Comparison of ENCODE assay signal across 1 cellular context in the genomic region with DNA sequence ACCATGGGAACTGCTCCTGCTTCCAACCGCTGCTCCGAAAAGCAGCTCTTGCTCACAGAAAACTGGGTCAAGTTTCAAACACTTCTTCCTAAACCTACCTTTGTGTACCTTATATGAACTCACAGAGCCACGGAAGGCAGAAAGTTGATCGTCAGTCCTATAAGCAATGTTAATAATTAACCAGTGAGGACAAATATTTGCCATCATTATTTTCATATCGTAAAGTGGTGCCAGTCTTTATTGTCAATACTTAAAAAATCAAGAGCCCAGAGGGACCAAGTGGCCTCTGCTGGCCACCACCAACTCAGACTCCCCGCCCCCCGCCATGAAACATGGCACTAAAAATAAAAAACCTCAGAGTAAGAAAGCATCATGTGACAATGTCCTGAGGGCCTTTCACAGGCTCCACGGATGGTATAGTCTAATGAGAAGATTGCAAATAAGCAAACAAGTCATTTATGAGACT.
TF ChIP-seq lines count a peak whose summit lies in the region.

No MANE protein-coding gene starts in this region.

TF ChIP-seq in HepG2, 621 proteins besides CTCF, POLR2A, EP300 and RAD21 (continued from another document and continues in another):
- TF ChIP-seq, protein P1, sequence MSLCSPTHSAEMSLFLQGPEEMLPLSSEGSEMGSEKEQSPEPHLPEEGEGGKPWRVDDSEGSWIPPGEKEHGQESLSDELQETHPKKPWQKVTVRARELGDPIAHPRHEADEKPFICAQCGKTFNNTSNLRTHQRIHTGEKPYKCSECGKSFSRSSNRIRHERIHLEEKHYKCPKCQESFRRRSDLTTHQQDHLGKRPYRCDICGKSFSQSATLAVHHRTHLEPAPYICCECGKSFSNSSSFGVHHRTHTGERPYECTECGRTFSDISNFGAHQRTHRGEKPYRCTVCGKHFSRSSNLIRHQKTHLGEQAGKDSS (CRISPR knock-in tag; IDR thresholded peaks at IDR 0.05; ENCODE audit: borderline replicate concordance, low read depth): no peak
- TF ChIP-seq TBX3 (IDR thresholded peaks at IDR 0.05; ENCODE audit: borderline replicate concordance): no peak
- TF ChIP-seq, protein P2, sequence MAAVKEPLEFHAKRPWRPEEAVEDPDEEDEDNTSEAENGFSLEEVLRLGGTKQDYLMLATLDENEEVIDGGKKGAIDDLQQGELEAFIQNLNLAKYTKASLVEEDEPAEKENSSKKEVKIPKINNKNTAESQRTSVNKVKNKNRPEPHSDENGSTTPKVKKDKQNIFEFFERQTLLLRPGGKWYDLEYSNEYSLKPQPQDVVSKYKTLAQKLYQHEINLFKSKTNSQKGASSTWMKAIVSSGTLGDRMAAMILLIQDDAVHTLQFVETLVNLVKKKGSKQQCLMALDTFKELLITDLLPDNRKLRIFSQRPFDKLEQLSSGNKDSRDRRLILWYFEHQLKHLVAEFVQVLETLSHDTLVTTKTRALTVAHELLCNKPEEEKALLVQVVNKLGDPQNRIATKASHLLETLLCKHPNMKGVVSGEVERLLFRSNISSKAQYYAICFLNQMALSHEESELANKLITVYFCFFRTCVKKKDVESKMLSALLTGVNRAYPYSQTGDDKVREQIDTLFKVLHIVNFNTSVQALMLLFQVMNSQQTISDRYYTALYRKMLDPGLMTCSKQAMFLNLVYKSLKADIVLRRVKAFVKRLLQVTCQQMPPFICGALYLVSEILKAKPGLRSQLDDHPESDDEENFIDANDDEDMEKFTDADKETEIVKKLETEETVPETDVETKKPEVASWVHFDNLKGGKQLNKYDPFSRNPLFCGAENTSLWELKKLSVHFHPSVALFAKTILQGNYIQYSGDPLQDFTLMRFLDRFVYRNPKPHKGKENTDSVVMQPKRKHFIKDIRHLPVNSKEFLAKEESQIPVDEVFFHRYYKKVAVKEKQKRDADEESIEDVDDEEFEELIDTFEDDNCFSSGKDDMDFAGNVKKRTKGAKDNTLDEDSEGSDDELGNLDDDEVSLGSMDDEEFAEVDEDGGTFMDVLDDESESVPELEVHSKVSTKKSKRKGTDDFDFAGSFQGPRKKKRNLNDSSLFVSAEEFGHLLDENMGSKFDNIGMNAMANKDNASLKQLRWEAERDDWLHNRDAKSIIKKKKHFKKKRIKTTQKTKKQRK (IDR thresholded peaks at IDR 0.05; ENCODE audit: low read length): no peak
- TF ChIP-seq ZNF468 (CRISPR knock-in tag; IDR thresholded peaks at IDR 0.05): no peak
- no peak for TF ChIP-seq KDM4B (CRISPR knock-in tag; IDR thresholded peaks at IDR 0.05)
- no peak for TF ChIP-seq SP5 (CRISPR knock-in tag; IDR thresholded peaks at IDR 0.05; ENCODE audit: borderline replicate concordance, low read depth)
- no peak for TF ChIP-seq SYNCRIP (IDR thresholded peaks at IDR 0.05; ENCODE audit: insufficient read depth, low read depth, low read length)
- TF ChIP-seq ZNF224 (CRISPR knock-in tag; IDR thresholded peaks at IDR 0.05): 0 out of 2 replicates have a peak, but pooled peaks have one; percentile 32
- TF ChIP-seq REXO4 (CRISPR knock-in tag; IDR thresholded peaks at IDR 0.05; ENCODE audit: borderline replicate concordance): no peak
- TF ChIP-seq PAF1 (CRISPR knock-in tag; IDR thresholded peaks at IDR 0.05): no peak
- 0 out of 2 replicates have a peak, but pooled peaks have one; percentile 10 for TF ChIP-seq TCF7 (IDR thresholded peaks at IDR 0.05; ENCODE audit: low read depth)
- TF ChIP-seq RBM22 (optimal IDR thresholded peaks at IDR 0.05; ENCODE audit: low read length): no peak
- TF ChIP-seq, protein P3, sequence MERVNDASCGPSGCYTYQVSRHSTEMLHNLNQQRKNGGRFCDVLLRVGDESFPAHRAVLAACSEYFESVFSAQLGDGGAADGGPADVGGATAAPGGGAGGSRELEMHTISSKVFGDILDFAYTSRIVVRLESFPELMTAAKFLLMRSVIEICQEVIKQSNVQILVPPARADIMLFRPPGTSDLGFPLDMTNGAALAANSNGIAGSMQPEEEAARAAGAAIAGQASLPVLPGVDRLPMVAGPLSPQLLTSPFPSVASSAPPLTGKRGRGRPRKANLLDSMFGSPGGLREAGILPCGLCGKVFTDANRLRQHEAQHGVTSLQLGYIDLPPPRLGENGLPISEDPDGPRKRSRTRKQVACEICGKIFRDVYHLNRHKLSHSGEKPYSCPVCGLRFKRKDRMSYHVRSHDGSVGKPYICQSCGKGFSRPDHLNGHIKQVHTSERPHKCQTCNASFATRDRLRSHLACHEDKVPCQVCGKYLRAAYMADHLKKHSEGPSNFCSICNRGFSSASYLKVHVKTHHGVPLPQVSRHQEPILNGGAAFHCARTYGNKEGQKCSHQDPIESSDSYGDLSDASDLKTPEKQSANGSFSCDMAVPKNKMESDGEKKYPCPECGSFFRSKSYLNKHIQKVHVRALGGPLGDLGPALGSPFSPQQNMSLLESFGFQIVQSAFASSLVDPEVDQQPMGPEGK (CRISPR knock-in tag; IDR thresholded peaks at IDR 0.05): no peak
- TF ChIP-seq, protein P4, sequence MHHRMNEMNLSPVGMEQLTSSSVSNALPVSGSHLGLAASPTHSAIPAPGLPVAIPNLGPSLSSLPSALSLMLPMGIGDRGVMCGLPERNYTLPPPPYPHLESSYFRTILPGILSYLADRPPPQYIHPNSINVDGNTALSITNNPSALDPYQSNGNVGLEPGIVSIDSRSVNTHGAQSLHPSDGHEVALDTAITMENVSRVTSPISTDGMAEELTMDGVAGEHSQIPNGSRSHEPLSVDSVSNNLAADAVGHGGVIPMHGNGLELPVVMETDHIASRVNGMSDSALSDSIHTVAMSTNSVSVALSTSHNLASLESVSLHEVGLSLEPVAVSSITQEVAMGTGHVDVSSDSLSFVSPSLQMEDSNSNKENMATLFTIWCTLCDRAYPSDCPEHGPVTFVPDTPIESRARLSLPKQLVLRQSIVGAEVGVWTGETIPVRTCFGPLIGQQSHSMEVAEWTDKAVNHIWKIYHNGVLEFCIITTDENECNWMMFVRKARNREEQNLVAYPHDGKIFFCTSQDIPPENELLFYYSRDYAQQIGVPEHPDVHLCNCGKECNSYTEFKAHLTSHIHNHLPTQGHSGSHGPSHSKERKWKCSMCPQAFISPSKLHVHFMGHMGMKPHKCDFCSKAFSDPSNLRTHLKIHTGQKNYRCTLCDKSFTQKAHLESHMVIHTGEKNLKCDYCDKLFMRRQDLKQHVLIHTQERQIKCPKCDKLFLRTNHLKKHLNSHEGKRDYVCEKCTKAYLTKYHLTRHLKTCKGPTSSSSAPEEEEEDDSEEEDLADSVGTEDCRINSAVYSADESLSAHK (CRISPR knock-in tag; IDR thresholded peaks at IDR 0.05; ENCODE audit: borderline replicate concordance): no peak
- no peak for TF ChIP-seq ATF1 (CRISPR knock-in tag; IDR thresholded peaks at IDR 0.05)
- TF ChIP-seq ZNF101 (CRISPR knock-in tag; IDR thresholded peaks at IDR 0.05; ENCODE audit: borderline replicate concordance, low read depth): no peak
- TF ChIP-seq RARA (CRISPR knock-in tag; IDR thresholded peaks at IDR 0.05): peak; percentile 90
- TF ChIP-seq SMAD9 (CRISPR knock-in tag; IDR thresholded peaks at IDR 0.05): no peak
- TF ChIP-seq ZMYM4 (CRISPR knock-in tag; IDR thresholded peaks at IDR 0.05): peak; percentile 82
- TF ChIP-seq RFXANK (CRISPR knock-in tag; IDR thresholded peaks at IDR 0.05): no peak
- TF ChIP-seq, protein P5, sequence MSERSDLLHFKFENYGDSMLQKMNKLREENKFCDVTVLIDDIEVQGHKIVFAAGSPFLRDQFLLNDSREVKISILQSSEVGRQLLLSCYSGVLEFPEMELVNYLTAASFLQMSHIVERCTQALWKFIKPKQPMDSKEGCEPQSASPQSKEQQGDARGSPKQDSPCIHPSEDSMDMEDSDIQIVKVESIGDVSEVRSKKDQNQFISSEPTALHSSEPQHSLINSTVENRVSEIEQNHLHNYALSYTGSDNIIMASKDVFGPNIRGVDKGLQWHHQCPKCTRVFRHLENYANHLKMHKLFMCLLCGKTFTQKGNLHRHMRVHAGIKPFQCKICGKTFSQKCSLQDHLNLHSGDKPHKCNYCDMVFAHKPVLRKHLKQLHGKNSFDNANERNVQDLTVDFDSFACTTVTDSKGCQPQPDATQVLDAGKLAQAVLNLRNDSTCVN (CRISPR knock-in tag; IDR thresholded peaks at IDR 0.05; ENCODE audit: borderline replicate concordance): no peak
- no peak for TF ChIP-seq STAG1 (CRISPR knock-in tag; IDR thresholded peaks at IDR 0.05)
- no peak for TF ChIP-seq GFI1 (CRISPR knock-in tag; IDR thresholded peaks at IDR 0.05; ENCODE audit: borderline replicate concordance)
- TF ChIP-seq, protein P6, sequence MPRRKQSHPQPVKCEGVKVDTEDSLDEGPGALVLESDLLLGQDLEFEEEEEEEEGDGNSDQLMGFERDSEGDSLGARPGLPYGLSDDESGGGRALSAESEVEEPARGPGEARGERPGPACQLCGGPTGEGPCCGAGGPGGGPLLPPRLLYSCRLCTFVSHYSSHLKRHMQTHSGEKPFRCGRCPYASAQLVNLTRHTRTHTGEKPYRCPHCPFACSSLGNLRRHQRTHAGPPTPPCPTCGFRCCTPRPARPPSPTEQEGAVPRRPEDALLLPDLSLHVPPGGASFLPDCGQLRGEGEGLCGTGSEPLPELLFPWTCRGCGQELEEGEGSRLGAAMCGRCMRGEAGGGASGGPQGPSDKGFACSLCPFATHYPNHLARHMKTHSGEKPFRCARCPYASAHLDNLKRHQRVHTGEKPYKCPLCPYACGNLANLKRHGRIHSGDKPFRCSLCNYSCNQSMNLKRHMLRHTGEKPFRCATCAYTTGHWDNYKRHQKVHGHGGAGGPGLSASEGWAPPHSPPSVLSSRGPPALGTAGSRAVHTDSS (CRISPR knock-in tag; conservative IDR thresholded peaks at IDR 0.05): no peak
- peak; percentile 93 for TF ChIP-seq SIX4 (CRISPR knock-in tag; IDR thresholded peaks at IDR 0.05)
- no peak for TF ChIP-seq HNF4A (CRISPR knock-in tag; IDR thresholded peaks at IDR 0.05)
- peak; percentile 65 for TF ChIP-seq SAP130 (CRISPR knock-in tag; IDR thresholded peaks at IDR 0.05; ENCODE audit: low read depth)
- TF ChIP-seq SRF (IDR thresholded peaks at IDR 0.05; ENCODE audit: low read depth, low read length): 0 out of 2 replicates have a peak, but pooled peaks have one; percentile 30
- no peak for TF ChIP-seq FLYWCH1 (CRISPR knock-in tag; IDR thresholded peaks at IDR 0.05)
- TF ChIP-seq ZNF24 (IDR thresholded peaks at IDR 0.05): no peak
- TF ChIP-seq, protein P7, sequence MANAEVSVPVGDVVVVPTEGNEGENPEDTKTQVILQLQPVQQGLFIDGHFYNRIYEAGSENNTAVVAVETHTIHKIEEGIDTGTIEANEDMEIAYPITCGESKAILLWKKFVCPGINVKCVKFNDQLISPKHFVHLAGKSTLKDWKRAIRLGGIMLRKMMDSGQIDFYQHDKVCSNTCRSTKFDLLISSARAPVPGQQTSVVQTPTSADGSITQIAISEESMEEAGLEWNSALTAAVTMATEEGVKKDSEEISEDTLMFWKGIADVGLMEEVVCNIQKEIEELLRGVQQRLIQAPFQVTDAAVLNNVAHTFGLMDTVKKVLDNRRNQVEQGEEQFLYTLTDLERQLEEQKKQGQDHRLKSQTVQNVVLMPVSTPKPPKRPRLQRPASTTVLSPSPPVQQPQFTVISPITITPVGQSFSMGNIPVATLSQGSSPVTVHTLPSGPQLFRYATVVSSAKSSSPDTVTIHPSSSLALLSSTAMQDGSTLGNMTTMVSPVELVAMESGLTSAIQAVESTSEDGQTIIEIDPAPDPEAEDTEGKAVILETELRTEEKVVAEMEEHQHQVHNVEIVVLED (CRISPR knock-in tag; IDR thresholded peaks at IDR 0.05; ENCODE audit: borderline replicate concordance): no peak
- no peak for TF ChIP-seq HNF4G (IDR thresholded peaks at IDR 0.05; ENCODE audit: borderline replicate concordance, low read depth, low read length)
- no peak for TF ChIP-seq HNF4G (CRISPR knock-in tag; IDR thresholded peaks at IDR 0.05; ENCODE audit: borderline replicate concordance, low read depth)
- TF ChIP-seq, protein P8, sequence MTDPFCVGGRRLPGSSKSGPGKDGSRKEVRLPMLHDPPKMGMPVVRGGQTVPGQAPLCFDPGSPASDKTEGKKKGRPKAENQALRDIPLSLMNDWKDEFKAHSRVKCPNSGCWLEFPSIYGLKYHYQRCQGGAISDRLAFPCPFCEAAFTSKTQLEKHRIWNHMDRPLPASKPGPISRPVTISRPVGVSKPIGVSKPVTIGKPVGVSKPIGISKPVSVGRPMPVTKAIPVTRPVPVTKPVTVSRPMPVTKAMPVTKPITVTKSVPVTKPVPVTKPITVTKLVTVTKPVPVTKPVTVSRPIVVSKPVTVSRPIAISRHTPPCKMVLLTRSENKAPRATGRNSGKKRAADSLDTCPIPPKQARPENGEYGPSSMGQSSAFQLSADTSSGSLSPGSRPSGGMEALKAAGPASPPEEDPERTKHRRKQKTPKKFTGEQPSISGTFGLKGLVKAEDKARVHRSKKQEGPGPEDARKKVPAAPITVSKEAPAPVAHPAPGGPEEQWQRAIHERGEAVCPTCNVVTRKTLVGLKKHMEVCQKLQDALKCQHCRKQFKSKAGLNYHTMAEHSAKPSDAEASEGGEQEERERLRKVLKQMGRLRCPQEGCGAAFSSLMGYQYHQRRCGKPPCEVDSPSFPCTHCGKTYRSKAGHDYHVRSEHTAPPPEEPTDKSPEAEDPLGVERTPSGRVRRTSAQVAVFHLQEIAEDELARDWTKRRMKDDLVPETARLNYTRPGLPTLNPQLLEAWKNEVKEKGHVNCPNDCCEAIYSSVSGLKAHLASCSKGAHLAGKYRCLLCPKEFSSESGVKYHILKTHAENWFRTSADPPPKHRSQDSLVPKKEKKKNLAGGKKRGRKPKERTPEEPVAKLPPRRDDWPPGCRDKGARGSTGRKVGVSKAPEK (CRISPR knock-in tag; IDR thresholded peaks at IDR 0.05; ENCODE audit: borderline replicate concordance): no peak
- TF ChIP-seq, protein P9, sequence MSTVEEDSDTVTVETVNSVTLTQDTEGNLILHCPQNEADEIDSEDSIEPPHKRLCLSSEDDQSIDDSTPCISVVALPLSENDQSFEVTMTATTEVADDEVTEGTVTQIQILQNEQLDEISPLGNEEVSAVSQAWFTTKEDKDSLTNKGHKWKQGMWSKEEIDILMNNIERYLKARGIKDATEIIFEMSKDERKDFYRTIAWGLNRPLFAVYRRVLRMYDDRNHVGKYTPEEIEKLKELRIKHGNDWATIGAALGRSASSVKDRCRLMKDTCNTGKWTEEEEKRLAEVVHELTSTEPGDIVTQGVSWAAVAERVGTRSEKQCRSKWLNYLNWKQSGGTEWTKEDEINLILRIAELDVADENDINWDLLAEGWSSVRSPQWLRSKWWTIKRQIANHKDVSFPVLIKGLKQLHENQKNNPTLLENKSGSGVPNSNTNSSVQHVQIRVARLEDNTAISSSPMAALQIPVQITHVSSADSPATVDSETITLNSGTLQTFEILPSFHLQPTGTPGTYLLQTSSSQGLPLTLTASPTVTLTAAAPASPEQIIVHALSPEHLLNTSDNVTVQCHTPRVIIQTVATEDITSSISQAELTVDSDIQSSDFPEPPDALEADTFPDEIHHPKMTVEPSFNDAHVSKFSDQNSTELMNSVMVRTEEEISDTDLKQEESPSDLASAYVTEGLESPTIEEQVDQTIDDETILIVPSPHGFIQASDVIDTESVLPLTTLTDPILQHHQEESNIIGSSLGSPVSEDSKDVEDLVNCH (CRISPR knock-in tag; IDR thresholded peaks at IDR 0.05): no peak
- TF ChIP-seq, protein P10, sequence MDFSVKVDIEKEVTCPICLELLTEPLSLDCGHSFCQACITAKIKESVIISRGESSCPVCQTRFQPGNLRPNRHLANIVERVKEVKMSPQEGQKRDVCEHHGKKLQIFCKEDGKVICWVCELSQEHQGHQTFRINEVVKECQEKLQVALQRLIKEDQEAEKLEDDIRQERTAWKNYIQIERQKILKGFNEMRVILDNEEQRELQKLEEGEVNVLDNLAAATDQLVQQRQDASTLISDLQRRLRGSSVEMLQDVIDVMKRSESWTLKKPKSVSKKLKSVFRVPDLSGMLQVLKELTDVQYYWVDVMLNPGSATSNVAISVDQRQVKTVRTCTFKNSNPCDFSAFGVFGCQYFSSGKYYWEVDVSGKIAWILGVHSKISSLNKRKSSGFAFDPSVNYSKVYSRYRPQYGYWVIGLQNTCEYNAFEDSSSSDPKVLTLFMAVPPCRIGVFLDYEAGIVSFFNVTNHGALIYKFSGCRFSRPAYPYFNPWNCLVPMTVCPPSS (IDR thresholded peaks at IDR 0.05): no peak
- TF ChIP-seq ZNF652 (CRISPR knock-in tag; IDR thresholded peaks at IDR 0.05; ENCODE audit: borderline replicate concordance, low read depth): no peak
- TF ChIP-seq BCL6 (CRISPR knock-in tag; IDR thresholded peaks at IDR 0.05): peak; percentile 86
- TF ChIP-seq KAT7 (CRISPR knock-in tag; IDR thresholded peaks at IDR 0.05; ENCODE audit: borderline replicate concordance): no peak
